In the genomic region with DNA sequence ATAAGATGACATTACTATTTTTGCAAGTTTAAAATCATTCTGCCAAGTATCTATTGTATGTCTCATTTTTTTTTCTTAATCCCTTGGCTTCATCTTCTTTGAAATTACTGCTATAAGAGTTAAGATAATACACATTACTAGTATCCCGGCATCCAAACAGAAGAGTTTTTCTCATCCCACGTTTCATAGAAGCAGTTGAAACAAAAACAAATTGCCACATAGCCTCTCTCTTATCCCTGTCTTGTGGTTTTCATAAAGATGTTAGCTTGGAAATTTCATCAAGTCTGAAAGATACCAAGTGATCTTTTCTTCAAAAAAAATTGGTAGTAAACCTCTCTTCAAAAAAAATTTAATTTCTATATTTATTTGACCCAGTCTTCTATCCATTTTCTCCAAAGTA, we compare ENCODE assay signal across 23 cellular contexts.
"Had no signal": no experiment of that assay in that cellular context is flagged by ENCODE, and none has a peak within 500 bp of the region (broad histone marks: within the 10 kb centered on the region; RNA-seq: fewer than 3 reads in every experiment).

No MANE protein-coding gene starts in this region.

- H3K9me3 Mint-ChIP-seq: activated CD4-positive, alpha-beta memory T cell treated with anti-CD3 and anti-CD28 coated beads, Interleukin-2, amount 10 ng/mL, durations not matched to agents 7 days and 5 days; activated naive CD4-positive, alpha-beta T cell treated with anti-CD3 and anti-CD28 coated beads for 36 hours had no signal

- H3K36me3 ChIP-seq: WERI-Rb-1 had no signal

- ATAC-seq: activated CD4-positive, alpha-beta T cell treated with anti-CD3 and anti-CD28 coated beads for 36 hours; activated T-helper 17 cell treated with anti-CD3 and anti-CD28 coated beads, Interleukin-2, amount 50 U/mL, for 72 hours; T-helper 17 cell had no signal

- H3K27ac Mint-ChIP-seq: activated CD4-positive, alpha-beta memory T cell treated with anti-CD3 and anti-CD28 coated beads, Interleukin-2, amount 10 ng/mL, durations not matched to agents 7 days and 5 days; activated CD4-positive, alpha-beta T cell treated with anti-CD3 and anti-CD28 coated beads for 36 hours; activated naive CD4-positive, alpha-beta T cell treated with anti-CD3 and anti-CD28 coated beads for 36 hours; activated naive CD8-positive, alpha-beta T cell; activated T-helper 17 cell treated with anti-CD3 and anti-CD28 coated beads, Interleukin-2, amount 50 U/mL, for 72 hours; IgD-negative memory B cell; T-helper 17 cell had no signal

- H3K4me1 Mint-ChIP-seq: activated CD4-positive, alpha-beta memory T cell treated with anti-CD3 and anti-CD28 coated beads, Interleukin-2, amount 10 ng/mL, durations not matched to agents 7 days and 5 days; activated CD4-positive, alpha-beta T cell treated with anti-CD3 and anti-CD28 coated beads for 36 hours; activated T-helper 17 cell treated with anti-CD3 and anti-CD28 coated beads, Interleukin-2, amount 50 U/mL, for 72 hours; IgD-negative memory B cell; T-helper 17 cell had no signal

- H3K27me3 Mint-ChIP-seq: activated CD4-positive, alpha-beta memory T cell treated with anti-CD3 and anti-CD28 coated beads, Interleukin-2, amount 10 ng/mL, durations not matched to agents 7 days and 5 days; activated CD4-positive, alpha-beta T cell treated with anti-CD3 and anti-CD28 coated beads for 36 hours; activated naive CD8-positive, alpha-beta T cell; activated T-helper 17 cell treated with anti-CD3 and anti-CD28 coated beads, Interleukin-2, amount 50 U/mL, for 72 hours; IgD-negative memory B cell; T-helper 17 cell had no signal

- H3K27ac ChIP-seq: WERI-Rb-1 had no signal

- H3K4me3 Mint-ChIP-seq: activated CD4-positive, alpha-beta memory T cell treated with anti-CD3 and anti-CD28 coated beads, Interleukin-2, amount 10 ng/mL, durations not matched to agents 7 days and 5 days; activated CD4-positive, alpha-beta T cell treated with anti-CD3 and anti-CD28 coated beads for 36 hours; activated naive CD4-positive, alpha-beta T cell treated with anti-CD3 and anti-CD28 coated beads for 36 hours; activated naive CD8-positive, alpha-beta T cell; activated T-helper 17 cell treated with anti-CD3 and anti-CD28 coated beads, Interleukin-2, amount 50 U/mL, for 72 hours; IgD-negative memory B cell; T-helper 17 cell had no signal

- H3K36me3 Mint-ChIP-seq: activated naive CD8-positive, alpha-beta T cell; IgD-negative memory B cell had no signal

- DNase-seq: activated CD4-positive, alpha-beta memory T cell treated with anti-CD3 and anti-CD28 coated beads, Interleukin-2, amount 10 ng/mL, durations not matched to agents 7 days and 5 days; activated CD4-positive, alpha-beta T cell treated with anti-CD3 and anti-CD28 coated beads for 36 hours; activated CD4-positive, alpha-beta T cell treated with anti-CD3 and anti-CD28 coated beads, Interleukin-2, amount 50 U/mL, for 1 hour; activated gamma-delta T cell; activated naive CD4-positive, alpha-beta T cell treated with anti-CD3 and anti-CD28 coated beads for 36 hours; activated T-cell treated with anti-CD3 and anti-CD28 coated beads for 4 hours; activated T-cell treated with anti-CD3 and anti-CD28 coated beads, Interleukin-2, amount 50 U/mL, for 48 hours; anterior cingulate cortex; KG1; NCI-H1092; NCI-H1417; NCI-H1930; NCI-H345; NCI-H510A; NCI-H526 treated with DMSO at 0.1 percent for 48 hours; NCI-H82; SIG-M5; T-helper 17 cell; T1000; WERI-Rb-1 had no signal
